Comparison of ENCODE assay signal across 9 cellular contexts in genomic region chr12:53096761-53097160, GRCh38. TPM values are rescaled to one million over a fixed set of nuclear protein-coding genes. Genes with fewer than 3 reads are reported as not detected.
DNase-seq lines count a peak whose midpoint lies in the region; ATAC-seq and TF ChIP-seq lines count a peak whose summit lies in the region.
"Had no signal": no experiment of that assay in that cellular context is flagged by ENCODE, and none has a peak within 500 bp of the region (broad histone marks: within the 10 kb centered on the region; RNA-seq: fewer than 3 reads in every experiment).

No MANE protein-coding gene starts in this region.

- H3K9me3 ChIP-seq in CD4-positive, alpha-beta T cell (ENCODE audit: control insufficient read depth, low read length), result no peaks in the 10 kb centered on the region
- H3K9me3 ChIP-seq in Panc1 (ENCODE audit: control insufficient read depth, insufficient read depth, low read depth, low read length) (no peaks in the 10 kb centered on the region), fibroblast of lung (ENCODE audit: control insufficient read depth, insufficient read depth, low read depth, low read length) (no peaks in the 10 kb centered on the region), ovary (no peaks in the 10 kb centered on the region)

- H3K27ac Mint-ChIP-seq in CD4-positive, alpha-beta T cell, result no peak overlapping the region

- no TSS peak for BruUV-seq in Panc1 (replicated peaks; lab: Mats Ljungman, UMichigan)

- peak overlapping the region; percentile 95 for H3K4me2 ChIP-seq in fibroblast of lung (ENCODE audit: extremely low read depth, insufficient read depth, low read length)

- H3K4me3 Mint-ChIP-seq in CD4-positive, alpha-beta T cell, result peak overlapping the region; percentile 75

- no peak for TF ChIP-seq EP300 in ovary (IDR thresholded peaks at IDR 0.05)

- TF ChIP-seq CTCF in CD4-positive, alpha-beta T cell (IDR thresholded peaks at IDR 0.05), result no peak
- TF ChIP-seq CTCF in Panc1 (IDR thresholded peaks at IDR 0.05) (no peak), fibroblast of lung (conservative IDR thresholded peaks at IDR 0.05 in 1 of 2, IDR thresholded peaks at IDR 0.05 in 1 of 2; ENCODE audit: low read depth in 1 of 2, low read length in 2 of 2) (no peak), ovary (IDR thresholded peaks at IDR 0.05) (no peak)

- H3K79me2 ChIP-seq in fibroblast of lung (ENCODE audit: control insufficient read depth, insufficient read depth, low read length), result peaks cover 3% of the 10 kb centered on the region

- peak overlapping the region; percentile 61 for H3K9ac ChIP-seq in fibroblast of lung (ENCODE audit: insufficient read depth, low read length)

- ATAC-seq in CD4-positive, alpha-beta T cell (ENCODE audit: poor library complexity), result no peak
- ATAC-seq in Panc1, result no peak
- no peak for ATAC-seq in GM18909 (IDR thresholded peaks at IDR 0.05; ENCODE audit: poor library complexity, unreplicated experiment)

- no peak overlapping the region for H3K27ac ChIP-seq in CD4-positive, alpha-beta T cell (ENCODE audit: low read depth, low read length)
- H3K27ac ChIP-seq in Panc1 (ENCODE audit: low read length) (no peak overlapping the region), fibroblast of lung (ENCODE audit: insufficient read depth, low read length) (peak overlapping the region; percentile 96), ovary (peak overlapping the region; percentile 59 to 75)

- no peaks in the 10 kb centered on the region for H3K9me3 Mint-ChIP-seq in CD4-positive, alpha-beta T cell

- H3K27me3 ChIP-seq in CD4-positive, alpha-beta T cell (ENCODE audit: control insufficient read depth, insufficient read depth, low read length), result no peaks in the 10 kb centered on the region
- no peaks in the 10 kb centered on the region for H3K27me3 ChIP-seq in Panc1 (ENCODE audit: control insufficient read depth, insufficient read depth, low read length)
- H3K27me3 ChIP-seq in fibroblast of lung (ENCODE audit: control insufficient read depth, insufficient read depth, low read length), result no peaks in the 10 kb centered on the region
- H3K27me3 ChIP-seq in ovary, result no peaks in the 10 kb centered on the region

- peaks cover 25% of the 10 kb centered on the region for H3K4me1 Mint-ChIP-seq in CD4-positive, alpha-beta T cell (ENCODE audit: low read depth)

- no peaks in the 10 kb centered on the region for H3K36me3 ChIP-seq in Panc1 (ENCODE audit: control insufficient read depth, insufficient read depth, low read length)
- peaks cover 8% of the 10 kb centered on the region for H3K36me3 ChIP-seq in fibroblast of lung (ENCODE audit: control insufficient read depth, insufficient read depth, low read length)
- H3K36me3 ChIP-seq in ovary, result no peaks in the 10 kb centered on the region

- POLR2A ChIA-PET in CD4-positive, alpha-beta T cell (lab: Charles Lee), result no interaction called here
- POLR2A ChIA-PET in Panc1 (lab: Charles Lee), result no interaction called here

- peaks cover 9% of the 10 kb centered on the region for H3K27me3 Mint-ChIP-seq in CD4-positive, alpha-beta T cell

- peak overlapping the region; percentile 52 to 70; a peak in 2 of 4 replicates for H3K4me3 ChIP-seq in Panc1 (ENCODE audit: low read depth in 2 of 2, low read length in 2 of 2)
- peak overlapping the region; percentile 72 to 84 (median 77) for H3K4me3 ChIP-seq in fibroblast of lung (replicated peaks in 1 of 4; ENCODE audit: control extremely low read depth in 1 of 4, insufficient read depth in 1 of 4, low read depth in 3 of 4, low read length in 4 of 4)
- H3K4me3 ChIP-seq in ovary, result peak overlapping the region; percentile 51

- 19 to 45% (median 43%) methylated on average over 9 of the region's 9 CpGs for WGBS in ovary, 3 donors

- CTCF ChIA-PET in CD4-positive, alpha-beta T cell (lab: Charles Lee), result no interaction called here
- CTCF ChIA-PET in Panc1 (lab: Charles Lee), result no interaction called here

- no peaks in the 10 kb centered on the region for H4K20me1 ChIP-seq in fibroblast of lung (ENCODE audit: control insufficient read depth, extremely low read depth, insufficient read depth, low read length)

- no peaks in the 10 kb centered on the region for H3K36me3 Mint-ChIP-seq in CD4-positive, alpha-beta T cell (ENCODE audit: low read depth)

- DNase-seq in CD4-positive, alpha-beta T cell, result no peak
- DNase-seq in Panc1 (ENCODE audit: low read depth, low spot score), result no peak
- DNase-seq in fibroblast of lung (ENCODE audit: low read depth in 2 of 2), result no peak
- peak in 4 of 5 donors; percentile 44 to 55 (median 50) for DNase-seq in ovary
- no peak for DNase-seq in NCI-H446 (lab: John Stamatoyannopoulos, UW)
- no peak for DNase-seq in NCI-H1048 (lab: John Stamatoyannopoulos, UW)
- DNase-seq in NCI-H2196 (lab: John Stamatoyannopoulos, UW; ENCODE audit: unreplicated experiment), result no peak
- DNase-seq: SHP77 treated with DMSO at 0.1 percent for 48 hours had no signal

- intact Hi-C loops in CD4-positive, alpha-beta T cell (cut with DNase I, micrococcal nuclease), result loop anchor here in 1 of 2 experiments (5.0 kb wide), 1 partner anchor 59 kb away; no protein-coding TSS in a partner anchor
- intact Hi-C loops in Panc1 (cut with micrococcal nuclease; ENCODE audit: unreplicated experiment), result no loop called here
- intact Hi-C loops in ovary (cut with DNase I), result no loop called here

- in situ Hi-C loops in Panc1 (cut with HindIII; ENCODE audit: low pct_unique_long_range_greater_than_20kb, low sequenced_read_pairs), result no loop called here

- TF ChIP-seq POLR2A in ovary (IDR thresholded peaks at IDR 0.05), result no peak

- H3K4me1 ChIP-seq in Panc1 (ENCODE audit: control insufficient read depth, insufficient read depth, low read length) (peaks cover 17% of the 10 kb centered on the region), fibroblast of lung (ENCODE audit: control insufficient read depth, extremely low read depth, insufficient read depth, low read length) (peaks cover 11% of the 10 kb centered on the region), ovary (ENCODE audit: insufficient read depth) (peaks cover 14% of the 10 kb centered on the region)

- H2AFZ ChIP-seq in fibroblast of lung (ENCODE audit: low read length), result no peak overlapping the region

RNA-seq across cellular contexts. Expression of gene IGFBP6, which starts 0.7 kb away (rescaled TPM):
- total RNA-seq in CD4-positive, alpha-beta T cell, result under 1 TPM in 1 of 2 experiments, not detected in 1; 0.49 TPM
- 4.7 TPM for total RNA-seq in Panc1 (2021; ENCODE audit: unreplicated experiment)
- 3.7 TPM for polyA plus RNA-seq in Panc1 (2012; ENCODE audit: insufficient read length)
- 592 and 973 TPM in 2 replicates for total RNA-seq in fibroblast of lung
- 229 and 274 TPM in 2 replicates for polyA plus RNA-seq in fibroblast of lung
- polyA plus RNA-seq in fibroblast of lung (2012), result 532 and 589 TPM in 2 replicates
- polyA minus RNA-seq in fibroblast of lung (ENCODE audit: low replicate concordance), result 359 and 701 TPM in 2 replicates
- total RNA-seq in ovary, result 100 to 1,000 TPM in 6 of 7 donors, 10 to 100 TPM in 1; 81.3 to 685 (median 224) TPM
- 100 to 1,000 TPM in 1 of 2 donors, 10 to 100 TPM in 1; 78.9 to 112 TPM for polyA plus RNA-seq in ovary

RNA-seq across cellular contexts. Expression of gene SOAT2, which starts 6.5 kb away (rescaled TPM):
- total RNA-seq in CD4-positive, alpha-beta T cell, result under 1 TPM; 0.22 to 0.49 TPM
- not detected for total RNA-seq in Panc1 (2021; ENCODE audit: unreplicated experiment)
- not detected for polyA plus RNA-seq in Panc1 (2012; ENCODE audit: insufficient read length)
- under 0.01 TPM in 1 of 2 replicates, not detected in the other for total RNA-seq in fibroblast of lung
- polyA plus RNA-seq in fibroblast of lung, result 0.12 TPM in 1 of 2 replicates, not detected in the other
- polyA plus RNA-seq in fibroblast of lung (2012), result 0.06 and 0.31 TPM in 2 replicates
- 1.7 TPM in 1 of 2 replicates, not detected in the other for polyA minus RNA-seq in fibroblast of lung (ENCODE audit: low replicate concordance)
- total RNA-seq in ovary, result under 1 TPM in 3 of 7 donors, not detected in 4; 0.17 to 0.72 (median 0.53) TPM
- under 1 TPM; 0.07 to 0.28 TPM for polyA plus RNA-seq in ovary

RNA-seq across cellular contexts. Expression of gene SPRYD3, which starts 17.6 kb away (rescaled TPM):
- total RNA-seq in CD4-positive, alpha-beta T cell, result 10 to 100 TPM; 17.7 to 21.0 TPM
- total RNA-seq in Panc1 (2021; ENCODE audit: unreplicated experiment) (25.0 TPM), fibroblast of lung (13.9 and 18.2 TPM in 2 replicates), ovary (10 to 100 TPM; 28.5 to 88.1 (median 79.9) TPM)
- polyA plus RNA-seq in Panc1 (2012; ENCODE audit: insufficient read length), result 28.5 TPM
- polyA plus RNA-seq in fibroblast of lung (23.3 and 27.7 TPM in 2 replicates), ovary (10 to 100 TPM; 36.9 to 39.9 TPM)
- polyA plus RNA-seq in fibroblast of lung (2012), result 25.7 and 33.1 TPM in 2 replicates
- polyA minus RNA-seq in fibroblast of lung (ENCODE audit: low replicate concordance), result 67.2 and 104 TPM in 2 replicates

RNA-seq across cellular contexts. Expression of gene TNS2, which starts 46.9 kb away (rescaled TPM):
- total RNA-seq in CD4-positive, alpha-beta T cell, result 1 to 10 TPM; 2.3 to 3.0 TPM
- total RNA-seq in Panc1 (2021; ENCODE audit: unreplicated experiment) (48.1 TPM), fibroblast of lung (52.4 and 60.6 TPM in 2 replicates), ovary (100 to 1,000 TPM in 6 of 7 donors, 10 to 100 TPM in 1; 88.7 to 255 (median 190) TPM)
- polyA plus RNA-seq in Panc1 (2012; ENCODE audit: insufficient read length), result 49.1 TPM
- polyA plus RNA-seq in fibroblast of lung (35.3 and 45.5 TPM in 2 replicates), ovary (100 to 1,000 TPM in 1 of 2 donors, 10 to 100 TPM in 1; 66.8 to 161 TPM)
- 52.3 and 54.6 TPM in 2 replicates for polyA plus RNA-seq in fibroblast of lung (2012)
- 141 and 176 TPM in 2 replicates for polyA minus RNA-seq in fibroblast of lung (ENCODE audit: low replicate concordance)

Comparison
In these comparisons a context has a peak if more than half of its experiments do, and no peak if none do; other contexts are left out.
1. DNase-seq: peak in ovary (4 of 5); none in CD4-positive, alpha-beta T cell (0 of 10), Panc1 (single experiment), fibroblast of lung (0 of 2), NCI-H446 (0 of 2), NCI-H1048 (single experiment) and NCI-H2196 (single experiment).
2. H3K27ac ChIP-seq: peak in fibroblast of lung (single experiment) and ovary (2 of 2); none in CD4-positive, alpha-beta T cell (single experiment) and Panc1 (single experiment).
3. RNA of gene IGFBP6, which starts 0.7 kb away (total RNA-seq): 592 to 973 TPM in fibroblast of lung and 81.3 to 685 TPM in ovary; 4.7 TPM in Panc1 (single experiment) and 0.49 TPM in CD4-positive, alpha-beta T cell; every median in the first group is over 10 times any median in the second.
4. Peak in every context shown above with its lines, with median percentiles within 50 percentile points of each other: H3K4me3 ChIP-seq.